ENCODE assay signal across 9 cellular contexts in genomic region chr6:48111143-48111506, GRCh38. TPM values are rescaled to one million over a fixed set of nuclear protein-coding genes. Genes with fewer than 3 reads are reported as not detected.
A peak's percentile ranks its signal among the peaks of the same experiment; 100 is the strongest.
DNase-seq lines count a peak whose midpoint lies in the region; ATAC-seq and TF ChIP-seq lines count a peak whose summit lies in the region.
"Had no signal": no experiment of that assay in that cellular context is flagged by ENCODE, and none has a peak within 500 bp of the region (broad histone marks: within the 10 kb centered on the region; RNA-seq: fewer than 3 reads in every experiment).

Gene PTCHD4, minus strand, starts transcription at chr6:48111197. Its CDS starts 42,240 bp downstream, at chr6:48068957.

- H3K4me1 Mint-ChIP-seq in activated T-cell treated with anti-CD3 and anti-CD28 coated beads, Interleukin-2, amount 50 U/mL, for 24 hours (ENCODE audit: low read depth) = no peaks in the 10 kb centered on the region

- WGBS in heart left ventricle, 4 donors = 37 to 67% (median 55%) methylated on average over 1 of the region's 1 CpG

- H3K36me3 ChIP-seq in heart left ventricle = no peaks in the 10 kb centered on the region
- H3K36me3 ChIP-seq in tibial artery = no peaks in the 10 kb centered on the region
- H3K36me3 ChIP-seq: BLaER1 had no signal

- peak within 1 kb of the TSS in 9 of 12 donors; percentile 6 to 80 (median 46) for H3K27ac ChIP-seq in heart left ventricle
- no peak within 1 kb of the TSS for H3K27ac ChIP-seq in tibial artery
- H3K27ac ChIP-seq: BLaER1 had no signal

- H3K4me3 Mint-ChIP-seq in activated T-cell treated with anti-CD3 and anti-CD28 coated beads, Interleukin-2, amount 50 U/mL, for 24 hours = no peak within 1 kb of the TSS

- no peaks in the 10 kb centered on the region for H3K36me3 Mint-ChIP-seq in activated T-cell treated with anti-CD3 and anti-CD28 coated beads, Interleukin-2, amount 50 U/mL, for 24 hours (ENCODE audit: low read depth)

- H3K9me3 ChIP-seq in heart left ventricle (no peaks in the 10 kb centered on the region), tibial artery (no peaks in the 10 kb centered on the region)
- H3K9me3 ChIP-seq: BLaER1 had no signal

- H3K27me3 Mint-ChIP-seq in activated T-cell treated with anti-CD3 and anti-CD28 coated beads, Interleukin-2, amount 50 U/mL, for 24 hours = no peaks in the 10 kb centered on the region

- DNase-seq in heart left ventricle = peak in 3 of 5 donors; percentile 11 to 32 (median 21)
- DNase-seq in cardiac septum (ENCODE audit: low spot score) = no peak
- DNase-seq in glomerular visceral epithelial cell (ENCODE audit: extremely low spot score) = peak; percentile 80
- no peak for DNase-seq in tibial artery
- DNase-seq in activated T-cell treated with anti-CD3 and anti-CD28 coated beads, Interleukin-2, amount 50 U/mL, for 24 hours = no peak
- no peak for DNase-seq in DMS114 treated with DMSO at 0.1 percent for 48 hours (lab: John Stamatoyannopoulos, UW; ENCODE audit: unreplicated experiment)

- H3K4me3 ChIP-seq in heart left ventricle = peak within 1 kb of the TSS in 10 of 12 donors; percentile 11 to 59 (median 44)
- peak within 1 kb of the TSS; percentile 3 to 20 for H3K4me3 ChIP-seq in tibial artery
- H3K4me3 ChIP-seq: BLaER1 had no signal

- peak in 1 of 4 donors; percentile 62 for ATAC-seq in heart left ventricle
- ATAC-seq in SK-N-SH treated with all-trans-retinoic acid at 6 μM for 48 hours = peak; percentile 91
- no peak for ATAC-seq in HG03520 (IDR thresholded peaks at IDR 0.05; ENCODE audit: unreplicated experiment)

- no peak for TF ChIP-seq POLR2A in heart left ventricle (IDR thresholded peaks at IDR 0.05)

- no peak within 1 kb of the TSS for H3K27ac Mint-ChIP-seq in activated T-cell treated with anti-CD3 and anti-CD28 coated beads, Interleukin-2, amount 50 U/mL, for 24 hours

- TF ChIP-seq CTCF in heart left ventricle (IDR thresholded peaks at IDR 0.05) (no peak), tibial artery (IDR thresholded peaks at IDR 0.05) (no peak)

- no peaks in the 10 kb centered on the region for H3K27me3 ChIP-seq in heart left ventricle
- no peaks in the 10 kb centered on the region for H3K27me3 ChIP-seq in tibial artery
- H3K27me3 ChIP-seq: BLaER1 had no signal

- intact Hi-C loops in heart left ventricle (cut with DNase I) (no loop called here), cardiac septum (cut with DNase I) (no loop called here), tibial artery (cut with DNase I; ENCODE audit: low total_unique reads) (no loop called here)

- H3K4me1 ChIP-seq in heart left ventricle (peaks cover 0 to 7% (median 0%) of the 10 kb centered on the region in 12 donors), tibial artery (no peaks in the 10 kb centered on the region)
- H3K4me1 ChIP-seq: BLaER1 had no signal

- no peaks in the 10 kb centered on the region for H3K9me3 Mint-ChIP-seq in activated T-cell treated with anti-CD3 and anti-CD28 coated beads, Interleukin-2, amount 50 U/mL, for 24 hours

TF ChIP-seq in SK-N-SH treated with all-trans-retinoic acid at 6 μM for 48 hours, 23 proteins besides CTCF, POLR2A, EP300 and RAD21:
- no peak for TF ChIP-seq PATZ1 (CRISPR knock-in tag; IDR thresholded peaks at IDR 0.05; ENCODE audit: borderline replicate concordance)
- no peak for TF ChIP-seq CREB5 (CRISPR knock-in tag; IDR thresholded peaks at IDR 0.05; ENCODE audit: low read depth)
- no peak for TF ChIP-seq OSR1 (CRISPR knock-in tag; IDR thresholded peaks at IDR 0.05)
- no peak for TF ChIP-seq ZC3H10 (CRISPR knock-in tag; IDR thresholded peaks at IDR 0.05)
- no peak for TF ChIP-seq POU6F1 (CRISPR knock-in tag; IDR thresholded peaks at IDR 0.05; ENCODE audit: borderline replicate concordance, low read depth)
- no peak for TF ChIP-seq ZFP3 (CRISPR knock-in tag; IDR thresholded peaks at IDR 0.05)
- TF ChIP-seq ZNF8 (CRISPR knock-in tag; IDR thresholded peaks at IDR 0.05) = no peak
- TF ChIP-seq TOX (CRISPR knock-in tag; IDR thresholded peaks at IDR 0.05; ENCODE audit: borderline replicate concordance) = no peak
- no peak for TF ChIP-seq ZNF70 (CRISPR knock-in tag; IDR thresholded peaks at IDR 0.05)
- no peak for TF ChIP-seq TCF4 (CRISPR knock-in tag; IDR thresholded peaks at IDR 0.05; ENCODE audit: borderline replicate concordance)

RNA-seq across cellular contexts. Expression of gene PTCHD4, which starts in this region (rescaled TPM):
- total RNA-seq in heart left ventricle (1 to 10 TPM in 5 of 9 donors, under 1 TPM in 4; 0.37 to 2.0 (median 1.1) TPM), cardiac septum (1.1 TPM)
- polyA plus RNA-seq in heart left ventricle = under 1 TPM; 0.01 to 0.11 TPM

Comparison
In these comparisons a context has a peak if more than half of its experiments do, and no peak if none do; other contexts are left out.
1. DNase-seq: peak in heart left ventricle (3 of 5) and glomerular visceral epithelial cell (single experiment); none in cardiac septum (single experiment), tibial artery (0 of 2), activated T-cell treated with anti-CD3 and anti-CD28 coated beads, Interleukin-2, amount 50 U/mL, for 24 hours (single experiment) and DMS114 treated with DMSO at 0.1 percent for 48 hours (single experiment).
2. H3K27ac ChIP-seq: peak in heart left ventricle (9 of 12); none in tibial artery (0 of 2).